In the genomic region with DNA sequence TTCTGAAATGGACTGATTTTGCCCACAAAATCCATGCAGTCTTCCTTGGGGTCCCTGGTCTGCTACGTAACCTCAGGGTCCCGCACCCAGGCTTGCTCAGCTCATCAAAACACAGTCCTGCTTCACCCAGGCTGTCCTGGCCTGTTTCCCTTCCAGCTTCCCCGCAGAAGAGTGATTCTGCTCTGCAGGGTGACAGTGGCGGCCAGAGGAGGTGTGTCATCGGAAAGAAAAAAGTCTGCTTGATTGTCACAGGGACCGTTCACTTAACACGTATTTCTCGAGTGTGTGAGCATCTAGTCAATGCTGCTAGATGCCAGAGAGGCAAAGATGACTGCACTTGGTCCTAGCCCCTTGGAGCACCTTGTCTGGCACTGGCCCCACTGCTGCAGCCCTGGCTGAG, we compare ENCODE assay signal across 20 cellular contexts.
"Had no signal": no experiment of that assay in that cellular context is flagged by ENCODE, and none has a peak within 500 bp of the region (broad histone marks: within the 10 kb centered on the region; RNA-seq: fewer than 3 reads in every experiment).

No MANE protein-coding gene starts in this region.

- H3K4me3 Mint-ChIP-seq: dendritic cell treated with granulocyte-macrophage colony-stimulating factor and Interleukin-4, amounts not matched to agents 40 ng/mL and 50 ng/mL, for 4 days; effector memory CD8-positive, alpha-beta T cell; stimulated activated memory B cell treated with anti-CD40 and anti-IgM and Interleukin-4, amounts not matched to agents 10 μg/mL and 1 μg/mL and 100 μg/mL, for 72 hours; stimulated activated naive CD8-positive, alpha-beta T cell treated with anti-CD3 and anti-CD28 coated beads, Interleukin-15, Interleukin-2, amounts not matched to agents 100 ng/mL and 50 ng/mL, for 24 hours had no signal

- ATAC-seq: effector memory CD8-positive, alpha-beta T cell; foreskin keratinocyte; mucosa of descending colon; naive thymus-derived CD8-positive, alpha-beta T cell; sciatic nerve; stimulated activated memory B cell treated with anti-CD40 and anti-IgM and Interleukin-4, amounts not matched to agents 10 μg/mL and 1 μg/mL and 100 μg/mL, for 72 hours had no signal

- H3K27ac ChIP-seq: epithelial cell of prostate, foreskin keratinocyte, heart left ventricle, spleen, tibial artery had no signal

- H3K9me3 ChIP-seq: heart left ventricle, mucosa of descending colon, spleen, tibial artery had no signal

- H3K4me1 Mint-ChIP-seq: stimulated activated memory B cell treated with anti-CD40 and anti-IgM and Interleukin-4, amounts not matched to agents 10 μg/mL and 1 μg/mL and 100 μg/mL, for 72 hours had no signal

- H3K4me3 ChIP-seq: heart left ventricle, mucosa of descending colon, spleen, tibial artery had no signal

- H3K9me3 Mint-ChIP-seq: effector memory CD8-positive, alpha-beta T cell; naive thymus-derived CD8-positive, alpha-beta T cell; stimulated activated naive CD8-positive, alpha-beta T cell treated with anti-CD3 and anti-CD28 coated beads, Interleukin-15, Interleukin-2, amounts not matched to agents 100 ng/mL and 50 ng/mL, for 24 hours had no signal

- H3K36me3 ChIP-seq: heart left ventricle, spleen, tibial artery had no signal

- DNase-seq: cerebellar nuclear complex; effector memory CD8-positive, alpha-beta T cell; foreskin keratinocyte; heart left ventricle; hippocampal formation; kidney glomerular epithelial cell; mammary epithelial cell; mucosa of descending colon; naive thymus-derived CD8-positive, alpha-beta T cell; posterior cingulate gyrus; spleen; stimulated activated CD4-positive, alpha-beta T cell treated with anti-CD3 and anti-CD28 coated beads, Interleukin-15, amount 100 ng/mL, for 24 hours; stimulated activated CD4-positive, alpha-beta T cell treated with anti-CD3 and anti-CD28 coated beads, Interleukin-1b, Interleukin-23, amount 100 ng/mL, for 48 hours; stimulated activated CD4-positive, alpha-beta T cell treated with anti-CD3 and anti-CD28 coated beads, Interleukin-4, amount 100 ng/mL, for 24 hours had no signal

- H3K4me1 ChIP-seq: foreskin keratinocyte, heart left ventricle, spleen had no signal

- H3K27me3 ChIP-seq: heart left ventricle, tibial artery had no signal

- H3K36me3 Mint-ChIP-seq: naive thymus-derived CD8-positive, alpha-beta T cell; stimulated activated memory B cell treated with anti-CD40 and anti-IgM and Interleukin-4, amounts not matched to agents 10 μg/mL and 1 μg/mL and 100 μg/mL, for 72 hours had no signal

- H3K27ac Mint-ChIP-seq: dendritic cell treated with granulocyte-macrophage colony-stimulating factor and Interleukin-4, amounts not matched to agents 40 ng/mL and 50 ng/mL, for 4 days; effector memory CD8-positive, alpha-beta T cell; stimulated activated memory B cell treated with anti-CD40 and anti-IgM and Interleukin-4, amounts not matched to agents 10 μg/mL and 1 μg/mL and 100 μg/mL, for 72 hours; stimulated activated naive CD8-positive, alpha-beta T cell treated with anti-CD3 and anti-CD28 coated beads, Interleukin-15, Interleukin-2, amounts not matched to agents 100 ng/mL and 50 ng/mL, for 24 hours had no signal
